1 cellular context compared by ENCODE assay signal in genomic region chr1:87523466-87523865, GRCh38.
TF ChIP-seq lines count a peak whose summit lies in the region.

No MANE protein-coding gene starts in this region.

TF ChIP-seq in GM12878, 131 proteins besides CTCF, POLR2A, EP300 and RAD21 (continued from another document):
- TF ChIP-seq RELB (IDR thresholded peaks at IDR 0.05; ENCODE audit: low read depth) (no peak), ZNF217 (IDR thresholded peaks at IDR 0.05) (no peak)
